ENCODE assay signal across 23 cellular contexts in genomic region chr12:59142175-59142574, GRCh38.
"Had no signal": no experiment of that assay in that cellular context is flagged by ENCODE, and none has a peak within 500 bp of the region (broad histone marks: within the 10 kb centered on the region; RNA-seq: fewer than 3 reads in every experiment).

No MANE protein-coding gene starts in this region.

- H2AFZ ChIP-seq: parathyroid adenoma had no signal

- H3K27me3 ChIP-seq: heart left ventricle, spleen, tibial artery, upper lobe of left lung, uterus had no signal

- H3K79me2 ChIP-seq: parathyroid adenoma had no signal

- H3K9ac ChIP-seq: parathyroid adenoma had no signal

- H3K9me3 ChIP-seq: heart left ventricle, mucosa of descending colon, psoas muscle, spleen, tibial artery, upper lobe of left lung, uterus had no signal

- FAIRE-seq: endothelial cell of umbilical vein, frontal cortex had no signal

- ATAC-seq: heart left ventricle; mucosa of descending colon; natural killer cell; psoas muscle; sciatic nerve; stimulated activated memory B cell treated with anti-CD40 and anti-IgM and Interleukin-4, amounts not matched to agents 10 μg/mL and 1 μg/mL and 100 μg/mL, for 72 hours had no signal

- H3K4me3 ChIP-seq: coronary artery, heart left ventricle, mucosa of descending colon, psoas muscle, spleen, tibial artery, upper lobe of left lung, uterus had no signal

- DNase-seq: effector CD4-positive, alpha-beta T cell; endodermal cell; erythroblast; heart left ventricle; hippocampal formation; mucosa of descending colon; natural killer cell; occipital lobe; psoas muscle; spleen; stimulated activated CD4-positive, alpha-beta T cell treated with anti-CD3 and anti-CD28 coated beads, Interleukin-15, amount 100 ng/mL, for 24 hours; stimulated activated CD4-positive, alpha-beta T cell treated with anti-CD3 and anti-CD28 coated beads, Interleukin-1b, Interleukin-23, amount 100 ng/mL, for 48 hours; stimulated activated CD4-positive, alpha-beta T cell treated with anti-CD3 and anti-CD28 coated beads, Interleukin-4, amount 100 ng/mL, for 24 hours; tibial artery; upper lobe of left lung; uterus had no signal

- H3K36me3 Mint-ChIP-seq: natural killer cell; stimulated activated memory B cell treated with anti-CD40 and anti-IgM and Interleukin-4, amounts not matched to agents 10 μg/mL and 1 μg/mL and 100 μg/mL, for 72 hours had no signal

- H3K36me3 ChIP-seq: heart left ventricle, spleen, tibial artery, upper lobe of left lung, uterus had no signal

- H3K4me1 ChIP-seq: heart left ventricle, parathyroid adenoma, psoas muscle, spleen, upper lobe of left lung, uterus had no signal

- H3K4me3 Mint-ChIP-seq: endodermal cell; natural killer cell; stimulated activated memory B cell treated with anti-CD40 and anti-IgM and Interleukin-4, amounts not matched to agents 10 μg/mL and 1 μg/mL and 100 μg/mL, for 72 hours; stimulated activated naive CD8-positive, alpha-beta T cell treated with anti-CD3 and anti-CD28 coated beads, Interleukin-15, Interleukin-2, amounts not matched to agents 100 ng/mL and 50 ng/mL, for 24 hours had no signal

- H3K4me1 Mint-ChIP-seq: natural killer cell; stimulated activated memory B cell treated with anti-CD40 and anti-IgM and Interleukin-4, amounts not matched to agents 10 μg/mL and 1 μg/mL and 100 μg/mL, for 72 hours had no signal

- H3K27ac ChIP-seq: heart left ventricle, parathyroid adenoma, psoas muscle, spleen, tibial artery, upper lobe of left lung, uterus had no signal

- H3K9me3 Mint-ChIP-seq: natural killer cell; stimulated activated memory B cell treated with anti-CD40 and anti-IgM and Interleukin-4, amounts not matched to agents 10 μg/mL and 1 μg/mL and 100 μg/mL, for 72 hours; stimulated activated naive CD8-positive, alpha-beta T cell treated with anti-CD3 and anti-CD28 coated beads, Interleukin-15, Interleukin-2, amounts not matched to agents 100 ng/mL and 50 ng/mL, for 24 hours had no signal

- H3K27me3 Mint-ChIP-seq: stimulated activated memory B cell treated with anti-CD40 and anti-IgM and Interleukin-4, amounts not matched to agents 10 μg/mL and 1 μg/mL and 100 μg/mL, for 72 hours had no signal

- H3K27ac Mint-ChIP-seq: endodermal cell; natural killer cell; stimulated activated memory B cell treated with anti-CD40 and anti-IgM and Interleukin-4, amounts not matched to agents 10 μg/mL and 1 μg/mL and 100 μg/mL, for 72 hours; stimulated activated naive CD8-positive, alpha-beta T cell treated with anti-CD3 and anti-CD28 coated beads, Interleukin-15, Interleukin-2, amounts not matched to agents 100 ng/mL and 50 ng/mL, for 24 hours had no signal
